8 cellular contexts compared by ENCODE assay signal in the genomic region with DNA sequence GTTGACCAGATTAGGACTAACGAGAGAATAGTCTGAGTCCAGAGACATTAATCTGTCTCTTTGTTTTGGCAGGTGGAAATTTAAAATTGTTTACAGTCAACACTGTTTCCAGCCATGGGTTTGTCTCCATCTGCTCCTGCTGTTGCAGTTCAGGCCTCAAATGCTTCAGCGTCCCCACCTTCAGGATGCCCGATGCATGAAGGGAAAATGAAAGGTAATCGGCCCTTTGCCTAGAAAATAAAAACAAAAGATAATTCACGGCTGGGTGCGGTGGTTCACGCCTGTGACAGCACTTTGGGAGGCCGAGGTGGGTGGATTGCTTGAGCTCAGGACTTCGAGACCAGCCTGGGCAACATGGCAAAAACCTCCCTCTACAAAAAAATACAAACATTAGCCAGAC. TPM values are rescaled to one million over a fixed set of nuclear protein-coding genes. Genes with fewer than 3 reads are reported as not detected.
DNase-seq lines count a peak whose midpoint lies in the region; ATAC-seq and TF ChIP-seq lines count a peak whose summit lies in the region.

No MANE protein-coding gene starts in this region.

- TF ChIP-seq CTCF in GM12865 (IDR thresholded peaks at IDR 0.05; ENCODE audit: insufficient read depth, low read depth, low read length, missing control alignments) = no peak
- no peak for TF ChIP-seq CTCF in SU-DHL-6 (IDR thresholded peaks at IDR 0.05; ENCODE audit: insufficient read depth, low read length, poor library complexity, severe bottlenecking)
- no peak for TF ChIP-seq CTCF in foreskin fibroblast (IDR thresholded peaks at IDR 0.05; ENCODE audit: low read depth, low read length)
- no peak for TF ChIP-seq CTCF in gastrocnemius medialis (IDR thresholded peaks at IDR 0.05 in 4 of 5, conservative IDR thresholded peaks at IDR 0.05 in 1 of 5)

- intact Hi-C loops in gastrocnemius medialis (cut with DNase I; ENCODE audit: low total_unique reads) = loop anchor here (5.0 kb wide), 1 partner anchor 655 kb away; no protein-coding TSS in a partner anchor

- H4K20me1 ChIP-seq in SU-DHL-6 (ENCODE audit: low read depth, low read length) = no peaks in the 10 kb centered on the region; the same call in 1 of the 2 replicates

- ATAC-seq in gastrocnemius medialis = no peak
- no peak for ATAC-seq in GM18519 (IDR thresholded peaks at IDR 0.05; ENCODE audit: low FRiP score, unreplicated experiment)

- no peak overlapping the region for H2AFZ ChIP-seq in SU-DHL-6 (ENCODE audit: low read depth, low read length, severe bottlenecking)

- no peaks in the 10 kb centered on the region for H3F3A ChIP-seq in SU-DHL-6 (ENCODE audit: insufficient read depth)

- no peak for DNase-seq in GM12865 (ENCODE audit: low read depth)
- no peak for DNase-seq in foreskin fibroblast
- DNase-seq in gastrocnemius medialis = no peak
- no peak for DNase-seq in OCI-M1 (lab: John Stamatoyannopoulos, UW)
- no peak for DNase-seq in NCI-H1436 (lab: John Stamatoyannopoulos, UW)
- no peak for DNase-seq in HPDE6-E6E7 (ENCODE audit: extremely low spot score)

- H3K36me3 ChIP-seq in SU-DHL-6 (ENCODE audit: low read length) (0 out of 2 replicates have a peak, but pooled peaks cover 3% of the 10 kb centered on the region), gastrocnemius medialis (peaks cover 0 to 24% of the 10 kb centered on the region in 2 donors)

- peaks cover 4 to 15% of the 10 kb centered on the region in 2 donors for H3K4me1 ChIP-seq in gastrocnemius medialis

- H3K79me2 ChIP-seq in SU-DHL-6 (ENCODE audit: insufficient read depth, low read length) = peaks cover 29% of the 10 kb centered on the region

- H3K27ac ChIP-seq in SU-DHL-6 (ENCODE audit: low read depth, low read length) = 0 out of 2 replicates have a peak overlapping the region, but pooled peaks have one; percentile 55
- H3K27ac ChIP-seq in gastrocnemius medialis = peak overlapping the region; percentile 84 to 90 (median 88)

- TF ChIP-seq POLR2A in gastrocnemius medialis (IDR thresholded peaks at IDR 0.05) = no peak

- H3K4me3 ChIP-seq in GM12865 (ENCODE audit: low read depth, low read length) = peak overlapping the region; percentile 85
- peak overlapping the region; percentile 68 for H3K4me3 ChIP-seq in SU-DHL-6 (ENCODE audit: insufficient read depth, low read length, poor library complexity, severe bottlenecking)
- peak overlapping the region; percentile 78 to 82 for H3K4me3 ChIP-seq in foreskin fibroblast (ENCODE audit: low read depth in 1 of 2, low read length in 2 of 2)
- peak overlapping the region; percentile 65 to 81 (median 71) for H3K4me3 ChIP-seq in gastrocnemius medialis

- no peaks in the 10 kb centered on the region for H3K9me2 ChIP-seq in SU-DHL-6 (replicated peaks; ENCODE audit: insufficient read depth, low read length)

- H3K27me3 ChIP-seq in SU-DHL-6 (ENCODE audit: low read length) (no peaks in the 10 kb centered on the region), gastrocnemius medialis (no peaks in the 10 kb centered on the region)

- H3K9ac ChIP-seq in SU-DHL-6 (ENCODE audit: low read length) = peak overlapping the region; percentile 93

- in situ Hi-C loops in gastrocnemius medialis (cut with MboI; ENCODE audit: low sequenced_read_pairs in 4 of 4) = loop anchor here in 2 of 4 donors (25.0 kb wide), 1 partner anchor 925 kb away; no protein-coding TSS in a partner anchor

- H3K9me3 ChIP-seq in SU-DHL-6 (ENCODE audit: insufficient read depth, low read length) (no peaks in the 10 kb centered on the region), gastrocnemius medialis (no peaks in the 10 kb centered on the region)

- peak overlapping the region; percentile 54 for H3K4me2 ChIP-seq in SU-DHL-6 (ENCODE audit: low read depth, low read length, poor library complexity, severe bottlenecking)

RNA-seq across cellular contexts. Expression of gene HCCS, which starts 0.8 kb away (rescaled TPM):
- total RNA-seq in gastrocnemius medialis = 10 to 100 TPM; 10.4 to 25.2 (median 21.1) TPM
